ENCODE assay signal across 8 cellular contexts in the genomic region with DNA sequence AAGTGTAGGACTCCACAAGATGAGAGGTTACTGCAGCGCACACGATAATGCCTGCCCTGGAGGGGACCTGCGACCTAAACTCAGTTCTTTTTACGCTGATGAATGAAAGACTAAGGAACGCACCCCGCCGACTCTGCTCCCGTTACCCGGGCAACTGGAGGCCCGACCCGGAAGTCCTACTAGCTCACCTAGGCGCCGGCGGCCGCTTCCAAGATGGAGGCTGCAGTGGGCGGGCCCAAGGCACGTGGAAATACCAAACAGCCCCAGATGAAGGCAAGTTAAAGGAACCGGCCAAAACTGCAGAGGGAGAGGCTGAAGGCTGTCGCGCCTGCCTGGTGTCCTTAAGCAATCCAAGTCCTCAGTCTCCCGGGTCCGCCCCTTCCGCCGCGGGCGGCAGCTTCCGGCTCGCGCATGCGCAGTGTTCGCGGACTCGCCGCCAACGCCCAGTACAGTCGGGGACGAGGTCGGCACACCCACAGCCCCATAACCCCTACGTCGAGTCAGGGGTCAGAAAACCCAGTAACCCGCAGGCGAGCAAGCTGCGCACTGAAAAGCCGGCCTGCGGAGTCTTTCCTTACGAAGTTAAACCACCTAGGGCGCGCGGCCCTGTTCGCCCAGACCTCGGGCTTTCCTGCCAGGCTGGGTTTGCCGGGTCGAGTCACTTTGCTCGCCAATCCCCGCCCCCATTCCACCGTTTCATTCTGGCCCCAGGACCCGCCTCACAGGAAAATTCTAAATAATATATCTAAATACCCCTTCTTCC. TPM values are rescaled to one million over a fixed set of nuclear protein-coding genes. Genes with fewer than 3 reads are reported as not detected.
DNase-seq lines count a peak whose midpoint lies in the region; ATAC-seq, FAIRE-seq and TF ChIP-seq lines count a peak whose summit lies in the region.

Gene SETD4, minus strand, starts transcription at position 368 of the 763 bp plus-strand sequence. CDS start 1,638 bp downstream, outside the sequence.

- H3K4me3 ChIP-seq in OCI-LY7 (ENCODE audit: low read depth, low read length, poor library complexity, severe bottlenecking), result peak within 1 kb of the TSS; percentile 78
- H3K4me3 ChIP-seq in epithelial cell of esophagus (ENCODE audit: low read length), result peak within 1 kb of the TSS; percentile 94
- peak within 1 kb of the TSS; percentile 68 for H3K4me3 ChIP-seq in mucosa of descending colon

- TF ChIP-seq CTCF in D721Med (IDR thresholded peaks at IDR 0.05; ENCODE audit: insufficient read depth, missing control alignments), result no peak
- no peak for TF ChIP-seq CTCF in OCI-LY7 (conservative IDR thresholded peaks at IDR 0.05; ENCODE audit: low read length)
- no peak for TF ChIP-seq CTCF in epithelial cell of esophagus (IDR thresholded peaks at IDR 0.05; ENCODE audit: insufficient read depth, low read depth, low read length, missing control alignments)
- no peak for TF ChIP-seq CTCF in mucosa of descending colon (IDR thresholded peaks at IDR 0.05)

- H3K4me2 ChIP-seq in OCI-LY7 (ENCODE audit: low read length), result peak within 1 kb of the TSS; percentile 91

- BruUV-seq in OCI-LY7 (replicated peaks; lab: Mats Ljungman, UMichigan), result TSS peak; percentile 86

- peak within 1 kb of the TSS; percentile 90 for H2AFZ ChIP-seq in OCI-LY7 (ENCODE audit: low read length)

- CTCF ChIA-PET in OCI-LY7 (lab: Charles Lee; ENCODE audit: unreplicated experiment), result interaction anchor here (0.9 kb wide), 1 partner anchor 52 kb away, joined by 3 read pairs; no protein-coding TSS in a partner anchor

- peak; percentile 84 for ATAC-seq in GM21526 (IDR thresholded peaks at IDR 0.05; ENCODE audit: low FRiP score, unreplicated experiment)
- ATAC-seq in mucosa of descending colon, result peak; percentile 95

- H3K9me3 ChIP-seq in OCI-LY7 (ENCODE audit: low read length) (no peaks in the 10 kb centered on the region), mucosa of descending colon (no peaks in the 10 kb centered on the region)

- DNase-seq in D721Med (ENCODE audit: insufficient read length, low spot score), result peak; percentile 93
- DNase-seq in HuH-7.5 (ENCODE audit: low spot score), result peak; percentile 83
- DNase-seq in OCI-LY7 (ENCODE audit: low spot score), result peak; percentile 92
- DNase-seq in activated T-cell treated with anti-CD3 and anti-CD28 coated beads for 1 hour (ENCODE audit: low read depth), result peak; percentile 90
- DNase-seq in epithelial cell of esophagus (ENCODE audit: low read depth), result peak; percentile 92
- peak; percentile 93 to 96 (median 94) for DNase-seq in mucosa of descending colon
- DNase-seq in stimulated activated CD8-positive, alpha-beta memory T cell treated with anti-CD3 and anti-CD28 coated beads, Interleukin-4, amount 100 ng/mL, for 24 hours (ENCODE audit: low read depth), result peak; percentile 90

- peak within 1 kb of the TSS; percentile 85 for H3K27ac ChIP-seq in OCI-LY7 (ENCODE audit: low read depth, low read length, poor library complexity, severe bottlenecking)

- POLR2A ChIA-PET in OCI-LY7 (lab: Charles Lee), result interaction anchor here (0.6 to 1.8 kb wide), 8 partner anchors 9 to 1340 kb away, joined by 3 to 5 read pairs (median 4); no protein-coding TSS in a partner anchor

- H4K20me1 ChIP-seq in OCI-LY7 (ENCODE audit: insufficient read depth, low read length), result no peaks in the 10 kb centered on the region

- H3K9me2 ChIP-seq in OCI-LY7 (ENCODE audit: insufficient read depth, low read length), result no peaks in the 10 kb centered on the region

- H3K4me1 ChIP-seq in OCI-LY7 (ENCODE audit: insufficient read depth, low read length, poor library complexity, severe bottlenecking) (peaks cover 19% of the 10 kb centered on the region), mucosa of descending colon (ENCODE audit: low read depth) (peaks cover 11% of the 10 kb centered on the region)

- H3K36me3 ChIP-seq in OCI-LY7 (ENCODE audit: insufficient read depth, low read length) (peaks cover 37% of the 10 kb centered on the region), mucosa of descending colon (ENCODE audit: low read depth) (no peaks in the 10 kb centered on the region)

- FAIRE-seq in D721Med (lab: Jason Lieb, UNC), result no peak

- peaks cover 9% of the 10 kb centered on the region for H3K79me2 ChIP-seq in OCI-LY7 (ENCODE audit: insufficient read depth, low read depth, low read length)

- intact Hi-C loops in OCI-LY7 (cut with micrococcal nuclease; ENCODE audit: unreplicated experiment), result loop anchor here (1.0 kb wide), 1 partner anchor 261 kb away; no protein-coding TSS in a partner anchor
- intact Hi-C loops in mucosa of descending colon (cut with DNase I, micrococcal nuclease), result no loop called here

RNA-seq across cellular contexts. Expression of gene SETD4, which starts in this region (rescaled TPM):
- 16.1 and 19.1 TPM in 2 replicates for total RNA-seq in OCI-LY7 (2014; rRNA removed; shearing (Covaris generic))
- total RNA-seq in OCI-LY7 (2022), result 28.1 and 31.4 TPM in 2 replicates
- 10 to 100 TPM; 18.9 to 25.7 (median 21.7) TPM for total RNA-seq in mucosa of descending colon

Comparison
In these comparisons a context has a peak if more than half of its experiments do, and no peak if none do; other contexts are left out.
1. Peak in every context shown above with its lines: DNase-seq, ATAC-seq, H3K4me3 ChIP-seq and H3K27ac ChIP-seq.